In genomic region chr9:135857371-135857786, GRCh38 we compare ENCODE assay signal across 15 cellular contexts. TPM values are rescaled to one million over a fixed set of nuclear protein-coding genes. Genes with fewer than 3 reads are reported as not detected.
DNase-seq lines count a peak whose midpoint lies in the region; ATAC-seq, FAIRE-seq and TF ChIP-seq lines count a peak whose summit lies in the region.
"Had no signal": no experiment of that assay in that cellular context is flagged by ENCODE, and none has a peak within 500 bp of the region (broad histone marks: within the 10 kb centered on the region; RNA-seq: fewer than 3 reads in every experiment).

No MANE protein-coding gene starts in this region.

- peaks cover 6% of the 10 kb centered on the region for H3K36me3 ChIP-seq in BJ (ENCODE audit: control insufficient read depth, insufficient read depth, low read length)
- peaks cover 7% of the 10 kb centered on the region for H3K36me3 ChIP-seq in bronchial epithelial cell (ENCODE audit: control insufficient read depth, insufficient read depth, low read length)

- FAIRE-seq in bronchial epithelial cell (lab: Jason Lieb, UNC), result peak; percentile 47
- FAIRE-seq: GM18507 had no signal

- CTCF ChIA-PET in BJ (lab: Yijun Ruan, JAX), result no interaction called here

- peak; percentile 7 for DNase-seq in BJ (ENCODE audit: low read depth)
- DNase-seq in LHCN-M2 (ENCODE audit: low read depth), result peak; percentile 70
- DNase-seq in bronchial epithelial cell (ENCODE audit: low read depth), result peak; percentile 70
- DNase-seq in iris pigment epithelial cell (ENCODE audit: low read depth), result peak; percentile 42
- DNase-seq in HuH-7.5 (ENCODE audit: low spot score), result no peak
- no peak for DNase-seq in cortex of kidney (lab: John Stamatoyannopoulos, UW)
- no peak for DNase-seq in NCI-H1694 treated with DMSO at 0.1 percent for 48 hours (lab: John Stamatoyannopoulos, UW)
- DNase-seq: activated CD8-positive, alpha-beta memory T cell treated with anti-CD3 and anti-CD28 coated beads, Interleukin-2, amount 10 ng/mL, durations not matched to agents 7 days and 5 days; MV-4-11; nephron progenitor cell; retina had no signal

- TF ChIP-seq CTCF in BJ (IDR thresholded peaks at IDR 0.05; ENCODE audit: insufficient read depth, low read depth, low read length), result no peak
- no peak for TF ChIP-seq CTCF in bronchial epithelial cell (IDR thresholded peaks at IDR 0.05; ENCODE audit: insufficient read depth, low read length, severe bottlenecking)

- H3K4me3 ChIP-seq in BJ (ENCODE audit: low read depth, low read length), result no peak overlapping the region
- no peak overlapping the region for H3K4me3 ChIP-seq in bronchial epithelial cell (ENCODE audit: low read depth, low read length)
- H3K4me3 ChIP-seq: gastroesophageal sphincter, vagina had no signal

- POLR2A ChIA-PET in BJ (lab: Charles Lee), result no interaction called here

- ATAC-seq in GM19463 (IDR thresholded peaks at IDR 0.05; ENCODE audit: unreplicated experiment), result no peak
- ATAC-seq: activated CD8-positive, alpha-beta memory T cell treated with anti-CD3 and anti-CD28 coated beads, Interleukin-2, amount 10 ng/mL, durations not matched to agents 7 days and 5 days; gastroesophageal sphincter had no signal

- no peaks in the 10 kb centered on the region for H3K27me3 ChIP-seq in BJ (ENCODE audit: control insufficient read depth, insufficient read depth, low read length)
- H3K27me3 ChIP-seq in bronchial epithelial cell (ENCODE audit: control insufficient read depth, insufficient read depth, low read length), result no peaks in the 10 kb centered on the region
- H3K27me3 ChIP-seq: gastroesophageal sphincter, vagina had no signal

RNA-seq across cellular contexts. Expression of gene CAMSAP1, which starts 50.0 kb away (rescaled TPM):
- 3.8 and 4.1 TPM in 2 replicates for polyA plus RNA-seq in BJ (2011; rRNA removed)
- 25.1 and 33.3 TPM in 2 replicates for polyA minus RNA-seq in BJ (2011; rRNA and poly(A)+ RNA removed)
- 30.1 and 32.0 TPM in 2 replicates for total RNA-seq in LHCN-M2 (2014; rRNA removed)
- 11.1 TPM for polyA plus RNA-seq in LHCN-M2 (2012)
- total RNA-seq in bronchial epithelial cell, result 23.2 and 26.2 TPM in 2 replicates

Comparison
In these comparisons a context has a peak if more than half of its experiments do, and no peak if none do; other contexts are left out.
1. DNase-seq: peak in BJ (single experiment), LHCN-M2 (single experiment), bronchial epithelial cell (single experiment) and iris pigment epithelial cell (single experiment); none in HuH-7.5 (single experiment), cortex of kidney (single experiment) and NCI-H1694 treated with DMSO at 0.1 percent for 48 hours (single experiment).